Comparison of ENCODE assay signal across 22 cellular contexts in the genomic region with DNA sequence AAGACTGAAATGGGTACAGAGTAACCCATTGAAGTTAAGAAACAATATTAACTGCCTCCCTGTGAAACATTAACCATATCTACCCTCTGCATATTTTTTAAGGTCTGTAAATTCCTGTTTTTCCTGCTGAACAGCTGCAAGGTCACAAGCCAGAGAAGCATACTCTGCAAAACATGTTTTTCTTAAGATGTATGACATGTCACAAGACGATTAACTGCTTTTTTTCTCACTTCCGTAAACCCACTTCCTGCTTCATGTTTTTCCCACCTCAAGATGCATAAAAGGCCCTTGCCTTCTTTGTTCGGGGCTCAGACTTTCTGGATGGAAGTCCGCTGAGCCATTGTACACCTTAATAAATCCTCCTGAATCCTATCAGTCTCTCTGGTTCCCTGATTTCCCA.
A peak's percentile ranks its signal among the peaks of the same experiment; 100 is the strongest.
DNase-seq lines count a peak whose midpoint lies in the region; ATAC-seq, FAIRE-seq and TF ChIP-seq lines count a peak whose summit lies in the region.
"Had no signal": no experiment of that assay in that cellular context is flagged by ENCODE, and none has a peak within 500 bp of the region (broad histone marks: within the 10 kb centered on the region; RNA-seq: fewer than 3 reads in every experiment).

No MANE protein-coding gene starts in this region.

- H3K27me3 Mint-ChIP-seq in CD8-positive, alpha-beta T cell (ENCODE audit: low read depth), result no peaks in the 10 kb centered on the region
- no peaks in the 10 kb centered on the region for H3K27me3 Mint-ChIP-seq in CD14-positive monocyte (ENCODE audit: low read depth in 3 of 3)
- H3K27me3 Mint-ChIP-seq: IgD-negative memory B cell had no signal

- CTCF ChIA-PET in CD8-positive, alpha-beta T cell (lab: Charles Lee), result no interaction called here

- DNase-seq in GM12891 (ENCODE audit: insufficient read length, low spot score), result no peak
- peak; percentile 1 for DNase-seq in LHCN-M2 (ENCODE audit: low read depth)
- DNase-seq in epithelial cell of proximal tubule (ENCODE audit: low read depth), result peak; percentile 3
- DNase-seq in CD8-positive, alpha-beta T cell, result no peak
- DNase-seq in CD14-positive monocyte (ENCODE audit: low spot score), result no peak
- DNase-seq: C1 segment of cervical spinal cord, Calu3, DMS79 treated with DMSO at 0.1 percent for 48 hours, NCI-H1048, NCI-H1417, NCI-H1694, NCI-H2081, NCI-H2227 treated with DMSO at 0.1 percent for 48 hours, NCI-H526 treated with DMSO at 0.1 percent for 48 hours, SHP77 treated with DMSO at 0.1 percent for 48 hours had no signal

- no peak for FAIRE-seq in GM12891 (lab: Jason Lieb, UNC)
- FAIRE-seq: A549 had no signal

- H4K20me1 ChIP-seq in OCI-LY3 (ENCODE audit: insufficient read depth, low read length), result no peaks in the 10 kb centered on the region

- H3K79me2 ChIP-seq in OCI-LY3 (ENCODE audit: low read length), result no peaks in the 10 kb centered on the region

- peaks cover 34% of the 10 kb centered on the region for H3K36me3 ChIP-seq in OCI-LY3 (replicated peaks; ENCODE audit: low read depth, low read length)
- H3K36me3 ChIP-seq in CD8-positive, alpha-beta T cell (ENCODE audit: insufficient read depth, low read length), result no peaks in the 10 kb centered on the region

- H3K4me1 ChIP-seq in OCI-LY3 (ENCODE audit: low read length), result peaks cover 30% of the 10 kb centered on the region
- H3K4me1 ChIP-seq in CD8-positive, alpha-beta T cell (ENCODE audit: insufficient read depth, low read length), result no peaks in the 10 kb centered on the region
- H3K4me1 ChIP-seq: A549 had no signal

- TF ChIP-seq CTCF in OCI-LY3 (IDR thresholded peaks at IDR 0.05; ENCODE audit: low read depth, low read length) (no peak), epithelial cell of proximal tubule (conservative IDR thresholded peaks at IDR 0.05; ENCODE audit: low read depth, low read length) (no peak), CD14-positive monocyte (IDR thresholded peaks at IDR 0.05) (no peak)
- TF ChIP-seq CTCF in CD8-positive, alpha-beta T cell (IDR thresholded peaks at IDR 0.05), result no peak

- H3K27ac Mint-ChIP-seq in CD8-positive, alpha-beta T cell, result no peak overlapping the region
- H3K27ac Mint-ChIP-seq in CD14-positive monocyte, result no peak overlapping the region
- H3K27ac Mint-ChIP-seq: IgD-negative memory B cell had no signal

- POLR2A ChIA-PET in CD8-positive, alpha-beta T cell (lab: Charles Lee), result no interaction called here

- no peaks in the 10 kb centered on the region for H3K27me3 ChIP-seq in OCI-LY3 (ENCODE audit: low read depth, low read length)
- H3K27me3 ChIP-seq in CD8-positive, alpha-beta T cell (ENCODE audit: insufficient read depth, low read length), result no peaks in the 10 kb centered on the region

- H3K4me3 ChIP-seq in OCI-LY3 (ENCODE audit: low read length), result no peak overlapping the region
- H3K4me3 ChIP-seq in epithelial cell of proximal tubule (ENCODE audit: low read depth, low read length), result no peak overlapping the region
- H3K4me3 ChIP-seq in CD8-positive, alpha-beta T cell (ENCODE audit: low read depth, low read length), result no peak overlapping the region
- H3K4me3 ChIP-seq: A549 had no signal

- peak overlapping the region; percentile 13; the same call in 1 of the 2 replicates for H3K4me2 ChIP-seq in OCI-LY3 (ENCODE audit: low read length)
- H3K4me2 ChIP-seq: A549 had no signal

- ATAC-seq in CD8-positive, alpha-beta T cell, result no peak
- ATAC-seq in HG03565 (IDR thresholded peaks at IDR 0.05; ENCODE audit: unreplicated experiment), result no peak
- ATAC-seq: A549, Panc1 had no signal

- H2AFZ ChIP-seq in OCI-LY3 (ENCODE audit: low read depth, low read length), result peak overlapping the region; percentile 82

- H3K27ac ChIP-seq in OCI-LY3 (ENCODE audit: low read length), result peak overlapping the region; percentile 79
- no peak overlapping the region for H3K27ac ChIP-seq in CD8-positive, alpha-beta T cell (ENCODE audit: low read depth, low read length)
- H3K27ac ChIP-seq: A549, HL-60, RWPE1 had no signal

- TF ChIP-seq POLR2A in GM12891 (IDR thresholded peaks at IDR 0.05; ENCODE audit: low read depth, low read length), result no peak

- H3K4me1 Mint-ChIP-seq in CD8-positive, alpha-beta T cell (ENCODE audit: low read depth), result no peaks in the 10 kb centered on the region
- H3K4me1 Mint-ChIP-seq in CD14-positive monocyte, result no peaks in the 10 kb centered on the region
- H3K4me1 Mint-ChIP-seq: IgD-negative memory B cell had no signal

- H3K36me3 Mint-ChIP-seq in CD8-positive, alpha-beta T cell, result no peaks in the 10 kb centered on the region
- H3K36me3 Mint-ChIP-seq in CD14-positive monocyte, result no peaks in the 10 kb centered on the region
- H3K36me3 Mint-ChIP-seq: IgD-negative memory B cell had no signal

- H3K9me3 Mint-ChIP-seq in CD8-positive, alpha-beta T cell, result peaks cover 30% of the 10 kb centered on the region
- H3K9me3 Mint-ChIP-seq in CD14-positive monocyte, result peaks cover 6 to 29% (median 18%) of the 10 kb centered on the region in 7 donors

- no peak overlapping the region for H3K4me3 Mint-ChIP-seq in CD8-positive, alpha-beta T cell
- H3K4me3 Mint-ChIP-seq in CD14-positive monocyte, result no peak overlapping the region
- H3K4me3 Mint-ChIP-seq: IgD-negative memory B cell had no signal

- peak overlapping the region; percentile 16; the same call in 1 of the 2 replicates for H3K9ac ChIP-seq in OCI-LY3 (ENCODE audit: low read length)

- H3K9me3 ChIP-seq in OCI-LY3 (ENCODE audit: insufficient read depth, low read length), result 0 out of 2 replicates have a peak, but pooled peaks cover 17% of the 10 kb centered on the region
- no peaks in the 10 kb centered on the region for H3K9me3 ChIP-seq in CD8-positive, alpha-beta T cell (ENCODE audit: low read length)
- H3K9me3 ChIP-seq: A549 had no signal

- intact Hi-C loops in CD8-positive, alpha-beta T cell (cut with DNase I, micrococcal nuclease), result no loop called here
- intact Hi-C loops in CD14-positive monocyte (cut with micrococcal nuclease), result no loop called here

TF ChIP-seq in GM12891, 5 proteins besides CTCF, POLR2A, EP300 and RAD21:
- TF ChIP-seq SPI1 (IDR thresholded peaks at IDR 0.05; ENCODE audit: low read depth, low read length), result peak; percentile 51; the same call in 1 of the 2 replicates
- no peak for TF ChIP-seq POLR2AphosphoS5 (IDR thresholded peaks at IDR 0.05; ENCODE audit: low read depth, low read length)

Comparison
In these comparisons a context has a peak if more than half of its experiments do, and no peak if none do; other contexts are left out.
1. DNase-seq: peak in LHCN-M2 (single experiment) and epithelial cell of proximal tubule (single experiment); none in GM12891 (single experiment), CD8-positive, alpha-beta T cell (0 of 7) and CD14-positive monocyte (single experiment).